Comparison of ENCODE assay signal across 2 cellular contexts in genomic region chr4:186271279-186271678, GRCh38.
A peak's percentile ranks its signal among the peaks of the same experiment; 100 is the strongest.
TF ChIP-seq lines count a peak whose summit lies in the region.

No MANE protein-coding gene starts in this region.

TF ChIP-seq in A549, 52 proteins besides CTCF, POLR2A, EP300 and RAD21:
- no peak for TF ChIP-seq POLR2AphosphoS2 (conservative IDR thresholded peaks at IDR 0.05; ENCODE audit: low read length)
- TF ChIP-seq RNF2 (IDR thresholded peaks at IDR 0.05; ENCODE audit: borderline replicate concordance, low read depth) = 0 out of 2 replicates have a peak, but pooled peaks have one; percentile 75

TF ChIP-seq in K562, 482 proteins besides CTCF, POLR2A, EP300 and RAD21:
- no peak for TF ChIP-seq ZNF561 (CRISPR knock-in tag; conservative IDR thresholded peaks at IDR 0.05)
- TF ChIP-seq FOSL1 (tag; conservative IDR thresholded peaks at IDR 0.05) = no peak
- no peak for TF ChIP-seq ZNF146 (CRISPR knock-in tag; IDR thresholded peaks at IDR 0.05; ENCODE audit: unreplicated experiment)
- TF ChIP-seq POLR2AphosphoS5 (IDR thresholded peaks at IDR 0.05; ENCODE audit: control insufficient read depth, insufficient read depth, low read depth, low read length) = no peak
- TF ChIP-seq HLTF (IDR thresholded peaks at IDR 0.05) = no peak
- no peak for TF ChIP-seq THRA (IDR thresholded peaks at IDR 0.05)
- TF ChIP-seq MGA (IDR thresholded peaks at IDR 0.05) = no peak
- TF ChIP-seq ZNF512 (tag; IDR thresholded peaks at IDR 0.05) = no peak
- no peak for TF ChIP-seq MBD2 (IDR thresholded peaks at IDR 0.05; ENCODE audit: borderline replicate concordance, low read depth)
